10 cellular contexts compared by ENCODE assay signal in genomic region chr17:81440511-81441244, GRCh38. TPM values are rescaled to one million over a fixed set of nuclear protein-coding genes. Genes with fewer than 3 reads are reported as not detected.
A peak's percentile ranks its signal among the peaks of the same experiment; 100 is the strongest.
DNase-seq lines count a peak whose midpoint lies in the region; ATAC-seq, FAIRE-seq and TF ChIP-seq lines count a peak whose summit lies in the region.
"Had no signal": no experiment of that assay in that cellular context is flagged by ENCODE, and none has a peak within 500 bp of the region (broad histone marks: within the 10 kb centered on the region; RNA-seq: fewer than 3 reads in every experiment).

No MANE protein-coding gene starts in this region.

- TF ChIP-seq CTCF in Loucy (conservative IDR thresholded peaks at IDR 0.05; ENCODE audit: low read length) (peak; percentile 75), astrocyte (IDR thresholded peaks at IDR 0.05; ENCODE audit: insufficient read depth, low read depth, low read length) (peak; percentile 32), parathyroid adenoma (IDR thresholded peaks at IDR 0.05) (peak; percentile 15)

- H3K9me3 ChIP-seq in Loucy (ENCODE audit: insufficient read depth, low read depth, low read length) (no peaks in the 10 kb centered on the region), astrocyte (ENCODE audit: insufficient read depth, low read depth, low read length) (no peaks in the 10 kb centered on the region), parathyroid adenoma (ENCODE audit: control insufficient read depth, low read length) (no peaks in the 10 kb centered on the region)

- POLR2A ChIA-PET in activated CD4-positive, alpha-beta T cell treated with anti-CD3 and anti-CD28 coated beads, Interleukin-2, amount 10 ng/mL, durations not matched to agents 7 days and 5 days (lab: Charles Lee): no interaction called here

- no peaks in the 10 kb centered on the region for H3K9me2 ChIP-seq in Loucy (replicated peaks; ENCODE audit: low read depth, low read length)

- peaks cover 4% of the 10 kb centered on the region for H4K20me1 ChIP-seq in Loucy (ENCODE audit: insufficient read depth, low read length, poor library complexity, severe bottlenecking)
- peaks cover 7% of the 10 kb centered on the region for H4K20me1 ChIP-seq in astrocyte (ENCODE audit: insufficient read depth, low read length)

- H3K27me3 ChIP-seq in Loucy (ENCODE audit: insufficient read depth, low read length, poor library complexity, severe bottlenecking) (no peaks in the 10 kb centered on the region), astrocyte (ENCODE audit: insufficient read depth, low read length) (no peaks in the 10 kb centered on the region), parathyroid adenoma (ENCODE audit: control insufficient read depth, insufficient read depth, low read length) (no peaks in the 10 kb centered on the region)

- peak; percentile 49 for DNase-seq in activated CD4-positive, alpha-beta T cell treated with anti-CD3 and anti-CD28 coated beads for 48 hours
- no peak for DNase-seq in activated CD4-positive, alpha-beta T cell treated with anti-CD3 and anti-CD28 coated beads, Interleukin-2, amount 10 ng/mL, durations not matched to agents 7 days and 5 days
- DNase-seq in astrocyte (ENCODE audit: low read depth): no peak
- no peak for DNase-seq in NCI-H226
- DNase-seq: NCI-H446 treated with DMSO at 0.1 percent for 48 hours had no signal

- CTCF ChIA-PET in activated CD4-positive, alpha-beta T cell treated with anti-CD3 and anti-CD28 coated beads, Interleukin-2, amount 10 ng/mL, durations not matched to agents 7 days and 5 days (lab: Charles Lee): interaction anchor here (0.8 to 1.1 kb wide), 4 partner anchors 9 to 44 kb away, joined by 3 to 5 read pairs (median 4); no protein-coding TSS in a partner anchor

- H3K36me3 Mint-ChIP-seq in activated CD4-positive, alpha-beta T cell treated with anti-CD3 and anti-CD28 coated beads, Interleukin-2, amount 10 ng/mL, durations not matched to agents 7 days and 5 days (ENCODE audit: low read depth): no peaks in the 10 kb centered on the region
- H3K36me3 Mint-ChIP-seq in astrocyte (ENCODE audit: low read depth, unreplicated experiment): peaks cover 2% of the 10 kb centered on the region

- no peaks in the 10 kb centered on the region for H3K9me3 Mint-ChIP-seq in activated CD4-positive, alpha-beta T cell treated with anti-CD3 and anti-CD28 coated beads, Interleukin-2, amount 10 ng/mL, durations not matched to agents 7 days and 5 days
- H3K9me3 Mint-ChIP-seq in astrocyte (ENCODE audit: unreplicated experiment): no peaks in the 10 kb centered on the region
- H3K9me3 Mint-ChIP-seq: dendritic cell treated with granulocyte-macrophage colony-stimulating factor and Interleukin-4, amounts not matched to agents 40 ng/mL and 50 ng/mL, for 4 days had no signal

- H3K9ac ChIP-seq in Loucy (ENCODE audit: low read depth, low read length, poor library complexity, severe bottlenecking) (no peak overlapping the region), astrocyte (ENCODE audit: low read length) (no peak overlapping the region), parathyroid adenoma (no peak overlapping the region)

- peaks cover 43% of the 10 kb centered on the region for H3K4me1 ChIP-seq in Loucy (ENCODE audit: insufficient read depth, low read length, poor library complexity, severe bottlenecking)
- peaks cover 3% of the 10 kb centered on the region for H3K4me1 ChIP-seq in astrocyte (ENCODE audit: insufficient read depth, low read length)
- H3K4me1 ChIP-seq in parathyroid adenoma: no peaks in the 10 kb centered on the region

- no peak overlapping the region for H3K4me3 Mint-ChIP-seq in activated CD4-positive, alpha-beta T cell treated with anti-CD3 and anti-CD28 coated beads, Interleukin-2, amount 10 ng/mL, durations not matched to agents 7 days and 5 days
- H3K4me3 Mint-ChIP-seq in astrocyte (ENCODE audit: unreplicated experiment): no peak overlapping the region
- H3K4me3 Mint-ChIP-seq: dendritic cell treated with granulocyte-macrophage colony-stimulating factor and Interleukin-4, amounts not matched to agents 40 ng/mL and 50 ng/mL, for 4 days had no signal

- ATAC-seq in HG03521 (IDR thresholded peaks at IDR 0.05; ENCODE audit: unreplicated experiment) (no peak), HG03442 (IDR thresholded peaks at IDR 0.05; ENCODE audit: unreplicated experiment) (no peak)

- peaks cover 4% of the 10 kb centered on the region for H3K4me1 Mint-ChIP-seq in activated CD4-positive, alpha-beta T cell treated with anti-CD3 and anti-CD28 coated beads, Interleukin-2, amount 10 ng/mL, durations not matched to agents 7 days and 5 days
- peaks cover under 1% of the 10 kb centered on the region for H3K4me1 Mint-ChIP-seq in astrocyte (ENCODE audit: low read depth, unreplicated experiment)

- H3K27ac ChIP-seq in astrocyte (ENCODE audit: low read depth, low read length) (no peak overlapping the region), parathyroid adenoma (no peak overlapping the region)

- H3K27me3 Mint-ChIP-seq in activated CD4-positive, alpha-beta T cell treated with anti-CD3 and anti-CD28 coated beads, Interleukin-2, amount 10 ng/mL, durations not matched to agents 7 days and 5 days: peaks cover 5% of the 10 kb centered on the region
- H3K27me3 Mint-ChIP-seq in astrocyte (ENCODE audit: low read depth, unreplicated experiment): peaks cover 5% of the 10 kb centered on the region

- H3F3A ChIP-seq in Loucy (ENCODE audit: low read depth): no peaks in the 10 kb centered on the region

- H3K36me3 ChIP-seq in Loucy (ENCODE audit: insufficient read depth, low read length): peaks cover 21% of the 10 kb centered on the region; the same call in 1 of the 2 replicates
- H3K36me3 ChIP-seq in astrocyte (ENCODE audit: insufficient read depth, low read length): no peaks in the 10 kb centered on the region
- H3K36me3 ChIP-seq in parathyroid adenoma (ENCODE audit: control insufficient read depth, insufficient read depth, low read length): no peaks in the 10 kb centered on the region

- H3K79me2 ChIP-seq in Loucy (ENCODE audit: insufficient read depth, low read length): peaks cover 43% of the 10 kb centered on the region; the same call in 1 of the 2 replicates
- no peaks in the 10 kb centered on the region for H3K79me2 ChIP-seq in astrocyte (ENCODE audit: insufficient read depth, low read length)
- no peaks in the 10 kb centered on the region for H3K79me2 ChIP-seq in parathyroid adenoma

- no peak overlapping the region for H3K4me3 ChIP-seq in Loucy (ENCODE audit: low read length, poor library complexity, severe bottlenecking)
- no peak overlapping the region for H3K4me3 ChIP-seq in astrocyte (ENCODE audit: insufficient read depth, low read depth, low read length)
- H3K4me3 ChIP-seq in parathyroid adenoma (ENCODE audit: low read depth, low read length): no peak overlapping the region

- H3K27ac Mint-ChIP-seq in activated CD4-positive, alpha-beta T cell treated with anti-CD3 and anti-CD28 coated beads, Interleukin-2, amount 10 ng/mL, durations not matched to agents 7 days and 5 days: no peak overlapping the region
- H3K27ac Mint-ChIP-seq in astrocyte (ENCODE audit: unreplicated experiment): no peak overlapping the region
- H3K27ac Mint-ChIP-seq: dendritic cell treated with granulocyte-macrophage colony-stimulating factor and Interleukin-4, amounts not matched to agents 40 ng/mL and 50 ng/mL, for 4 days had no signal

- H2AFZ ChIP-seq in Loucy (ENCODE audit: low read length): no peak overlapping the region
- H2AFZ ChIP-seq in astrocyte (ENCODE audit: low read depth, low read length): no peak overlapping the region
- no peak overlapping the region for H2AFZ ChIP-seq in parathyroid adenoma

- no peak overlapping the region for H3K4me2 ChIP-seq in Loucy (ENCODE audit: low read depth, low read length, poor library complexity, severe bottlenecking)
- no peak overlapping the region for H3K4me2 ChIP-seq in astrocyte (ENCODE audit: low read length)
- H3K4me2 ChIP-seq in parathyroid adenoma (ENCODE audit: low read length): no peak overlapping the region

- FAIRE-seq in astrocyte (lab: Jason Lieb, UNC): no peak

RNA-seq across cellular contexts. Expression of gene BAHCC1, which starts 45.4 kb away (rescaled TPM):
- not detected for total RNA-seq in activated CD4-positive, alpha-beta T cell treated with anti-CD3 and anti-CD28 coated beads, Interleukin-2, amount 10 ng/mL, durations not matched to agents 7 days and 5 days
- 18.5 TPM in 2 replicates for total RNA-seq in astrocyte

Comparison
In these comparisons a context has a peak if more than half of its experiments do, and no peak if none do; other contexts are left out.
1. CTCF ChIP-seq: peak in every context shown above with its lines; median percentile 75 in Loucy; 32 in astrocyte; 15 in parathyroid adenoma.
2. RNA of gene BAHCC1, which starts 45.4 kb away (total RNA-seq): 18.5 TPM in astrocyte; not detected in activated CD4-positive, alpha-beta T cell treated with anti-CD3 and anti-CD28 coated beads, Interleukin-2, amount 10 ng/mL, durations not matched to agents 7 days and 5 days; every median in the first group is over 10 times any median in the second.